ENCODE assay signal across 11 cellular contexts in the genomic region with DNA sequence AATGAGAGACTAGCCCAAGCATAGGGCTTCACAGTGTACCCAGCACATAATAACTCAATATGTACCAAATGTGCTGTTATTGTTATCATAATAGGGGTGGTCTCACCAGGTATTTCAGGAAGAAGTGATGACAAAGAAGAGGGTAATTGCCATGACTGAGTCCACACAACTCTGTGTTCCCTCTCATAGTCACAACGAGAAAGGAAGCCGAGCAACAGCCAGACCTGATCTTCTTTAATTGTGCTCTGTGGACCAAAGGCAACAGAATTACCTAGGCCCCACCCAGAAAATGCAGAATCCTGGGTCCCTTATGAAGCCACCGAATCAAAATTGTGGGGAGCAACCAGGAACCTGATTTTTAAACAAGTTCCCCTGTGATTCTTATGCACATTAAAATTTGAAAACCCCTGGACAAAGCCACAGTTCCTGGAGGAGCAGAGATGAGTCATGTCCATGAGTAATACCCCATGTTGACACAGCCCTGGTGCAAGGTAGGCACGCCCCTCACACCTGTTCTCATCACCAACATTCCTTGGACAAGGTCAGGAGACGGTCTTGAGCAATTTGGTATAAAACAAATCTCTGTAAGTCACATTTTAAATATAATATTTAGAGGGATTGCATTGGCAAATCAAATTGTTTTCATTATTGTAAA. TPM values are rescaled to one million over a fixed set of nuclear protein-coding genes. Genes with fewer than 3 reads are reported as not detected.
DNase-seq lines count a peak whose midpoint lies in the region; ATAC-seq and TF ChIP-seq lines count a peak whose summit lies in the region.
"Had no signal": no experiment of that assay in that cellular context is flagged by ENCODE, and none has a peak within 500 bp of the region (broad histone marks: within the 10 kb centered on the region; RNA-seq: fewer than 3 reads in every experiment).

No MANE protein-coding gene starts in this region.

- H3K9me3 ChIP-seq in smooth muscle cell (replicated peaks; ENCODE audit: low read depth), result no peaks in the 10 kb centered on the region
- H3K9me3 ChIP-seq in OCI-LY7 (ENCODE audit: low read length), result no peaks in the 10 kb centered on the region

- H3K79me2 ChIP-seq in smooth muscle cell (ENCODE audit: low read depth) (no peaks in the 10 kb centered on the region), OCI-LY7 (ENCODE audit: insufficient read depth, low read depth, low read length) (no peaks in the 10 kb centered on the region)

- no peak overlapping the region for H3K4me3 ChIP-seq in fibroblast of pulmonary artery (replicated peaks; ENCODE audit: low read depth, low read length)
- H3K4me3 ChIP-seq in smooth muscle cell, result no peak overlapping the region
- H3K4me3 ChIP-seq in OCI-LY7 (ENCODE audit: low read depth, low read length, poor library complexity, severe bottlenecking), result no peak overlapping the region
- H3K4me3 ChIP-seq: cardiac muscle cell had no signal

- no peak overlapping the region for H2AFZ ChIP-seq in smooth muscle cell (ENCODE audit: low read depth)
- no peak overlapping the region for H2AFZ ChIP-seq in OCI-LY7 (ENCODE audit: low read length)

- peaks cover 15% of the 10 kb centered on the region for H3K4me1 ChIP-seq in smooth muscle cell (ENCODE audit: low read depth)
- H3K4me1 ChIP-seq in OCI-LY7 (ENCODE audit: insufficient read depth, low read length, poor library complexity, severe bottlenecking), result no peaks in the 10 kb centered on the region

- peak overlapping the region; percentile 25 for H3K4me2 ChIP-seq in smooth muscle cell
- no peak overlapping the region for H3K4me2 ChIP-seq in OCI-LY7 (ENCODE audit: low read length)

- H3K36me3 ChIP-seq in smooth muscle cell (ENCODE audit: low read depth) (no peaks in the 10 kb centered on the region), OCI-LY7 (ENCODE audit: insufficient read depth, low read length) (no peaks in the 10 kb centered on the region)
- H3K36me3 ChIP-seq: cardiac muscle cell had no signal

- H3K27ac ChIP-seq in smooth muscle cell (ENCODE audit: low read depth) (peak overlapping the region; percentile 50), OCI-LY7 (ENCODE audit: low read depth, low read length, poor library complexity, severe bottlenecking) (no peak overlapping the region)
- H3K27ac ChIP-seq: cardiac muscle cell had no signal

- CTCF ChIA-PET in OCI-LY7 (lab: Charles Lee; ENCODE audit: unreplicated experiment), result no interaction called here

- intact Hi-C loops in OCI-LY7 (cut with micrococcal nuclease; ENCODE audit: unreplicated experiment), result no loop called here

- WGBS in smooth muscle cell (ENCODE audit: low lambda C conversion rate), result 79% methylated on average over 5 of the region's 5 CpGs

- H3F3A ChIP-seq in smooth muscle cell (ENCODE audit: low read depth), result peaks cover 9% of the 10 kb centered on the region

- no peak for ATAC-seq in GM18907 (IDR thresholded peaks at IDR 0.05; ENCODE audit: unreplicated experiment)
- ATAC-seq: natural killer cell treated with Interleukin-12 subunit alpha and Interleukin-12 subunit beta and Interleukin-15 and Interleukin-18, amount 100 ng/mL, for 72 hours; stimulated activated naive CD8-positive, alpha-beta T cell treated with anti-CD3 and anti-CD28 coated beads, Interleukin-15, amount 100 ng/mL, for 72 hours had no signal

- DNase-seq in HS-5 (ENCODE audit: low read depth), result peak; percentile 68
- DNase-seq in RKO (ENCODE audit: low spot score), result peak; percentile 46
- DNase-seq in fibroblast of pulmonary artery (ENCODE audit: low read depth), result peak; percentile 40
- no peak for DNase-seq in smooth muscle cell (lab: John Stamatoyannopoulos, UW; ENCODE audit: unreplicated experiment)
- DNase-seq in stimulated activated CD4-positive, alpha-beta T cell treated with anti-CD3 and anti-CD28 coated beads, Interleukin-12 subunit alpha, Interleukin-12 subunit beta, amount 100 ng/mL, for 4 hours, result no peak
- DNase-seq in OCI-LY7 (ENCODE audit: low spot score), result no peak
- DNase-seq: NCI-H187 treated with DMSO at 0.1 percent for 48 hours; stimulated activated naive CD8-positive, alpha-beta T cell treated with anti-CD3 and anti-CD28 coated beads, Interleukin-15, amount 100 ng/mL, for 72 hours had no signal

- H3K9ac ChIP-seq in smooth muscle cell (ENCODE audit: low read depth), result no peak overlapping the region

- TF ChIP-seq CTCF in fibroblast of pulmonary artery (IDR thresholded peaks at IDR 0.05; ENCODE audit: low read length, missing control alignments) (no peak), smooth muscle cell (IDR thresholded peaks at IDR 0.05; ENCODE audit: borderline replicate concordance, insufficient read depth, poor library complexity, severe bottlenecking) (no peak), OCI-LY7 (conservative IDR thresholded peaks at IDR 0.05; ENCODE audit: low read length) (no peak)

- no peaks in the 10 kb centered on the region for H3K9me2 ChIP-seq in OCI-LY7 (ENCODE audit: insufficient read depth, low read length)

- POLR2A ChIA-PET in OCI-LY7 (lab: Charles Lee), result interaction anchor here (0.6 kb wide), 1 partner anchor 765 kb away, joined by 3 read pairs; no protein-coding TSS in a partner anchor

- no peaks in the 10 kb centered on the region for H4K20me1 ChIP-seq in smooth muscle cell (ENCODE audit: low read depth)
- no peaks in the 10 kb centered on the region for H4K20me1 ChIP-seq in OCI-LY7 (ENCODE audit: insufficient read depth, low read length)

- H3K27me3 ChIP-seq in smooth muscle cell (ENCODE audit: low read depth), result no peaks in the 10 kb centered on the region
- H3K27me3 ChIP-seq: cardiac muscle cell had no signal

- no TSS peak for BruUV-seq in OCI-LY7 (replicated peaks; lab: Mats Ljungman, UMichigan)

RNA-seq across cellular contexts. Expression of gene FGF1, which starts 5.2 kb away (rescaled TPM):
- total RNA-seq in smooth muscle cell (36.5 and 111 TPM in 2 replicates), OCI-LY7 (2022) (not detected in 2 replicates)
- 50.2 and 91.7 TPM in 2 replicates for polyA plus RNA-seq in smooth muscle cell
- total RNA-seq in OCI-LY7 (2014; rRNA removed; shearing (Covaris generic)), result not detected in 2 replicates
- total RNA-seq: cardiac muscle cell; natural killer cell treated with Interleukin-12 subunit alpha and Interleukin-12 subunit beta and Interleukin-15 and Interleukin-18, amount 100 ng/mL, for 72 hours had no signal
- polyA plus RNA-seq: cardiac muscle cell had no signal

Comparison
In these comparisons a context has a peak if more than half of its experiments do, and no peak if none do; other contexts are left out.
1. DNase-seq: peak in HS-5 (single experiment), RKO (single experiment) and fibroblast of pulmonary artery (single experiment); none in smooth muscle cell (single experiment), stimulated activated CD4-positive, alpha-beta T cell treated with anti-CD3 and anti-CD28 coated beads, Interleukin-12 subunit alpha, Interleukin-12 subunit beta, amount 100 ng/mL, for 4 hours (single experiment) and OCI-LY7 (single experiment).
2. RNA of gene FGF1, which starts 5.2 kb away (total RNA-seq): 36.5 to 111 TPM in smooth muscle cell; not detected in OCI-LY7; every median in the first group is over 10 times any median in the second.